In genomic region chr1:69510026-69510425, GRCh38 we compare ENCODE assay signal across 21 cellular contexts. TPM values are rescaled to one million over a fixed set of nuclear protein-coding genes. Genes with fewer than 3 reads are reported as not detected.
DNase-seq lines count a peak whose midpoint lies in the region; FAIRE-seq and TF ChIP-seq lines count a peak whose summit lies in the region.
"Had no signal": no experiment of that assay in that cellular context is flagged by ENCODE, and none has a peak within 500 bp of the region (broad histone marks: within the 10 kb centered on the region; RNA-seq: fewer than 3 reads in every experiment).

No MANE protein-coding gene starts in this region.

- no peaks in the 10 kb centered on the region for H3K36me3 ChIP-seq in keratinocyte (ENCODE audit: control insufficient read depth in 2 of 2, extremely low read depth in 1 of 2, insufficient read depth in 2 of 2, low read length in 2 of 2)
- no peaks in the 10 kb centered on the region for H3K36me3 ChIP-seq in testis (ENCODE audit: low read depth, missing control alignments)

- FAIRE-seq in keratinocyte (lab: Jason Lieb, UNC), result peak; percentile 95
- FAIRE-seq: GM12891, GM18507 had no signal

- WGBS in testis, 2 donors, result 82 to 96% methylated on average over 1 of the region's 1 CpG

- H4K20me1 ChIP-seq in keratinocyte (ENCODE audit: control insufficient read depth, extremely low read depth, insufficient read depth, low read length), result no peaks in the 10 kb centered on the region

- H3K4me1 ChIP-seq in keratinocyte (ENCODE audit: control insufficient read depth, extremely low read depth, insufficient read depth, low read length) (peaks cover 15% of the 10 kb centered on the region), testis (peaks cover 4% of the 10 kb centered on the region)

- TF ChIP-seq POLR2A in testis (IDR thresholded peaks at IDR 0.05), result no peak

- H3K9ac ChIP-seq in keratinocyte (ENCODE audit: control insufficient read depth, extremely low read depth, insufficient read depth, low read length), result no peak overlapping the region

- no peaks in the 10 kb centered on the region for H3K79me2 ChIP-seq in keratinocyte (ENCODE audit: control insufficient read depth, insufficient read depth, low read length)

- peak; percentile 76 for DNase-seq in LNCaP clone FGC (ENCODE audit: low read depth)
- DNase-seq in RWPE1 (ENCODE audit: low spot score), result peak; percentile 24
- DNase-seq in epithelial cell of esophagus (ENCODE audit: low read depth), result peak; percentile 73
- DNase-seq in keratinocyte (ENCODE audit: low read depth, low spot score), result no peak
- DNase-seq in NCI-H2196 (lab: John Stamatoyannopoulos, UW; ENCODE audit: unreplicated experiment), result no peak
- no peak for DNase-seq in testis
- DNase-seq in NCI-H1105 treated with DMSO at 0.1 percent for 48 hours (lab: John Stamatoyannopoulos, UW), result no peak
- DNase-seq: C1 segment of cervical spinal cord, Calu3, COR-L47, DMS53, DMS79 treated with DMSO at 0.1 percent for 48 hours, GF-D8, H9 had no signal

- H3K4me3 ChIP-seq in LNCaP clone FGC (ENCODE audit: low read depth, low read length) (no peak overlapping the region), epithelial cell of esophagus (ENCODE audit: low read length) (no peak overlapping the region), keratinocyte (ENCODE audit: control insufficient read depth in 2 of 3, extremely low read depth in 1 of 3, insufficient read depth in 2 of 3, low read depth in 1 of 3, low read length in 3 of 3) (no peak overlapping the region), testis (no peak overlapping the region)
- H3K4me3 ChIP-seq: GM23338 had no signal

- no peak overlapping the region for H3K4me2 ChIP-seq in keratinocyte (ENCODE audit: control insufficient read depth, extremely low read depth, insufficient read depth, low read depth, low read length)
- H3K4me2 ChIP-seq: GM23338 had no signal

- dilution Hi-C loops in keratinocyte (cut with MboI; ENCODE audit: extremely low pct_ligation_motif_present, low sequenced_read_pairs), result no loop called here

- CTCF ChIA-PET in RWPE1 (lab: Yijun Ruan, JAX), result no interaction called here

- no peak for TF ChIP-seq CTCF in LNCaP clone FGC (IDR thresholded peaks at IDR 0.05; ENCODE audit: control insufficient read depth, extremely low read depth, insufficient read depth)
- TF ChIP-seq CTCF in RWPE1 (conservative IDR thresholded peaks at IDR 0.05; ENCODE audit: low read depth), result no peak
- TF ChIP-seq CTCF in epithelial cell of esophagus (IDR thresholded peaks at IDR 0.05; ENCODE audit: insufficient read depth, low read depth, low read length, missing control alignments), result no peak
- no peak for TF ChIP-seq CTCF in keratinocyte (optimal IDR thresholded peaks at IDR 0.05 in 1 of 3, IDR thresholded peaks at IDR 0.05 in 1 of 3, conservative IDR thresholded peaks at IDR 0.05 in 1 of 3; ENCODE audit: extremely low read depth in 1 of 3, insufficient read depth in 2 of 3, low read length in 3 of 3)
- TF ChIP-seq CTCF in testis (IDR thresholded peaks at IDR 0.05), result no peak

- H3K9me1 ChIP-seq in keratinocyte (ENCODE audit: control insufficient read depth, extremely low read depth, insufficient read depth, low read length), result no peaks in the 10 kb centered on the region

- POLR2A ChIA-PET in RWPE1 (lab: Yijun Ruan, JAX; ENCODE audit: low non-redundant PET), result no interaction called here

- H3K27me3 ChIP-seq in keratinocyte (ENCODE audit: control insufficient read depth, extremely low read depth, insufficient read depth, low read length) (no peaks in the 10 kb centered on the region), testis (no peaks in the 10 kb centered on the region)

- intact Hi-C loops in testis (cut with DNase I; ENCODE audit: low total_unique reads), result no loop called here

- H2AFZ ChIP-seq in keratinocyte (ENCODE audit: control insufficient read depth, low read length), result no peak overlapping the region
- H2AFZ ChIP-seq: GM23338 had no signal

- H3K9me3 ChIP-seq in keratinocyte (ENCODE audit: control insufficient read depth, low read depth, low read length), result no peaks in the 10 kb centered on the region
- H3K9me3 ChIP-seq in testis, result no peaks in the 10 kb centered on the region

- H3K27ac ChIP-seq in RWPE1, result no peak overlapping the region
- H3K27ac ChIP-seq in keratinocyte (ENCODE audit: control insufficient read depth, insufficient read depth, low read length), result no peak overlapping the region
- H3K27ac ChIP-seq in testis, result no peak overlapping the region

RNA-seq across cellular contexts. Expression of gene LRRC7, which starts 57.7 kb away (rescaled TPM):
- 0.28 to 0.35 TPM (median 0.33 TPM) in 3 replicates for polyA plus RNA-seq in keratinocyte
- not detected for polyA plus RNA-seq in keratinocyte (2011; ENCODE audit: low read depth)
- 0.14 and 0.28 TPM in 2 replicates for polyA plus RNA-seq in keratinocyte (2011; cell fraction: cytosol; rRNA removed)
- polyA plus RNA-seq in keratinocyte (2011; cell fraction: nucleus; rRNA removed), result 0.36 and 0.96 TPM in 2 replicates
- polyA plus RNA-seq in keratinocyte (2012; ENCODE audit: low replicate concordance), result 0.08 and 0.31 TPM in 2 replicates
- polyA minus RNA-seq in keratinocyte, result 0.07 to 0.49 TPM (median 0.29 TPM) in 3 replicates
- not detected for polyA minus RNA-seq in keratinocyte (2011; cell fraction: cytosol; rRNA and poly(A)+ RNA removed)
- polyA minus RNA-seq in keratinocyte (2011; cell fraction: nucleus; rRNA and poly(A)+ RNA removed), result 0.84 and 1.8 TPM in 2 replicates
- 1 to 10 TPM; 5.2 to 6.9 TPM for total RNA-seq in testis
- 8.0 TPM for polyA plus RNA-seq in testis (ENCODE audit: insufficient read depth, low read depth, low replicate concordance)
- total RNA-seq: A673; CD4-positive, alpha-beta memory T cell; Daoy; G401; GM23338; H9 had no signal
- polyA plus RNA-seq: CD4-positive, alpha-beta memory T cell had no signal

Comparison
In these comparisons a context has a peak if more than half of its experiments do, and no peak if none do; other contexts are left out.
1. DNase-seq: peak in LNCaP clone FGC (single experiment), RWPE1 (single experiment) and epithelial cell of esophagus (single experiment); none in keratinocyte (single experiment), NCI-H2196 (single experiment), testis (single experiment) and NCI-H1105 treated with DMSO at 0.1 percent for 48 hours (single experiment).